Comparison of ENCODE assay signal across 14 cellular contexts in the genomic region with DNA sequence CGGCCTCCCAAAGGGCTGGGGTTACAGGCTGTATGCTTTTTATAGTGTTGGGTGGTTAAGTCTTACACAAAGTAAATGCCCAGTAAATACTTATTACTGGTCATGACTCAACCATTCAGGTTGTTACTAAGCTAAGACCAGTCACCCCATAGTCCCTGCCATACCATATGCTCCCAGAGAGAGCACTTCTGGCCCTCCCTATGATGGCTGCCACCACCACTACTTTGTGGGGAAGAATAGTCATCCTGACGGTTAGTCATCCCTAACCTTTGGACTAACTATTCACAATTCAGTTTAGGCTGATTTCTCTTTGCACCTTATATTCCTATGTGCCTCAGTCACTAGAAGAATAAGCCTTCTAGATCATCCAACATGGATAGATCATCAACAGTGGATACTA. TPM values are rescaled to one million over a fixed set of nuclear protein-coding genes. Genes with fewer than 3 reads are reported as not detected.
DNase-seq lines count a peak whose midpoint lies in the region; ATAC-seq, FAIRE-seq and TF ChIP-seq lines count a peak whose summit lies in the region.
"Had no signal": no experiment of that assay in that cellular context is flagged by ENCODE, and none has a peak within 500 bp of the region (broad histone marks: within the 10 kb centered on the region; RNA-seq: fewer than 3 reads in every experiment).

No MANE protein-coding gene starts in this region.

- H3K4me3 Mint-ChIP-seq in Calu3 (ENCODE audit: low read depth, unreplicated experiment): no peak overlapping the region
- H3K4me3 Mint-ChIP-seq in natural killer cell treated with Interleukin-12 subunit alpha and Interleukin-12 subunit beta and Interleukin-15 and Interleukin-18, amount 100 ng/mL, for 72 hours: no peak overlapping the region
- H3K4me3 Mint-ChIP-seq: activated CD4-positive, alpha-beta T cell treated with anti-CD3 and anti-CD28 coated beads, Interleukin-2, amount 10 ng/mL, durations not matched to agents 7 days and 5 days; activated naive CD4-positive, alpha-beta T cell treated with anti-CD3 and anti-CD28 coated beads, Interleukin-2, amount 10 ng/mL, durations not matched to agents 7 days and 5 days had no signal

- H3K27ac Mint-ChIP-seq in Calu3 (ENCODE audit: unreplicated experiment): peak overlapping the region; percentile 0
- no peak overlapping the region for H3K27ac Mint-ChIP-seq in natural killer cell treated with Interleukin-12 subunit alpha and Interleukin-12 subunit beta and Interleukin-15 and Interleukin-18, amount 100 ng/mL, for 72 hours
- H3K27ac Mint-ChIP-seq: activated CD4-positive, alpha-beta T cell treated with anti-CD3 and anti-CD28 coated beads, Interleukin-2, amount 10 ng/mL, durations not matched to agents 7 days and 5 days; activated naive CD4-positive, alpha-beta T cell treated with anti-CD3 and anti-CD28 coated beads, Interleukin-2, amount 10 ng/mL, durations not matched to agents 7 days and 5 days had no signal

- peaks cover 29% of the 10 kb centered on the region for H3K4me1 Mint-ChIP-seq in Calu3 (ENCODE audit: low read depth, unreplicated experiment)
- H3K4me1 Mint-ChIP-seq in natural killer cell treated with Interleukin-12 subunit alpha and Interleukin-12 subunit beta and Interleukin-15 and Interleukin-18, amount 100 ng/mL, for 72 hours (ENCODE audit: low read depth in 2 of 2): no peaks in the 10 kb centered on the region
- H3K4me1 Mint-ChIP-seq: activated CD4-positive, alpha-beta T cell treated with anti-CD3 and anti-CD28 coated beads, Interleukin-2, amount 10 ng/mL, durations not matched to agents 7 days and 5 days; activated naive CD4-positive, alpha-beta T cell treated with anti-CD3 and anti-CD28 coated beads, Interleukin-2, amount 10 ng/mL, durations not matched to agents 7 days and 5 days had no signal

- intact Hi-C loops in Calu3 (cut with micrococcal nuclease; ENCODE audit: unreplicated experiment) (no loop called here), mucosa of descending colon (cut with DNase I, micrococcal nuclease) (no loop called here)

- FAIRE-seq in GM19239 (lab: Jason Lieb, UNC): no peak

- peaks cover 36% of the 10 kb centered on the region for H3K4me1 ChIP-seq in mucosa of descending colon (ENCODE audit: low read depth)

- no peaks in the 10 kb centered on the region for H3K9me3 Mint-ChIP-seq in Calu3 (ENCODE audit: low read depth, unreplicated experiment)
- no peaks in the 10 kb centered on the region for H3K9me3 Mint-ChIP-seq in natural killer cell treated with Interleukin-12 subunit alpha and Interleukin-12 subunit beta and Interleukin-15 and Interleukin-18, amount 100 ng/mL, for 72 hours
- H3K9me3 Mint-ChIP-seq: activated CD4-positive, alpha-beta T cell treated with anti-CD3 and anti-CD28 coated beads, Interleukin-2, amount 10 ng/mL, durations not matched to agents 7 days and 5 days; activated naive CD4-positive, alpha-beta T cell treated with anti-CD3 and anti-CD28 coated beads, Interleukin-2, amount 10 ng/mL, durations not matched to agents 7 days and 5 days had no signal

- in situ Hi-C loops in astrocyte of the spinal cord (cut with HindIII; ENCODE audit: low sequenced_read_pairs): no loop called here

- peak; percentile 30 for DNase-seq in Calu3
- DNase-seq in HS-5 (ENCODE audit: low read depth): peak; percentile 89
- DNase-seq in astrocyte of the spinal cord (ENCODE audit: low read depth, low spot score): peak; percentile 81
- DNase-seq in mucosa of descending colon: peak in 1 of 3 donors; percentile 51
- DNase-seq in GM19239 (ENCODE audit: insufficient read length, low spot score): no peak
- no peak for DNase-seq in SKM-1 (lab: John Stamatoyannopoulos, UW; ENCODE audit: unreplicated experiment)
- no peak for DNase-seq in natural killer cell treated with Interleukin-12 subunit alpha and Interleukin-12 subunit beta and Interleukin-15 and Interleukin-18, amount 100 ng/mL, for 72 hours (ENCODE audit: low spot score)
- DNase-seq in NCI-H82 (lab: John Stamatoyannopoulos, UW): no peak
- DNase-seq: activated CD4-positive, alpha-beta T cell treated with anti-CD3 and anti-CD28 coated beads, Interleukin-2, amount 10 ng/mL, durations not matched to agents 7 days and 5 days; activated naive CD4-positive, alpha-beta T cell treated with anti-CD3 and anti-CD28 coated beads, Interleukin-2, amount 10 ng/mL, durations not matched to agents 7 days and 5 days; glutamatergic neuron; NCI-H1092 treated with DMSO at 0.1 percent for 48 hours; NCI-H524 treated with DMSO at 0.1 percent for 48 hours had no signal

- CTCF ChIA-PET in Calu3 (lab: Charles Lee): interaction anchor here (0.6 kb wide), 1 partner anchor 16 kb away, joined by 3 read pairs; no protein-coding TSS in a partner anchor

- BruUV-seq in Calu3 (replicated peaks; lab: Mats Ljungman, UMichigan): no TSS peak

- H3K9me3 ChIP-seq in mucosa of descending colon: no peaks in the 10 kb centered on the region

- TF ChIP-seq CTCF in Calu3 (IDR thresholded peaks at IDR 0.05; ENCODE audit: unreplicated experiment): no peak
- TF ChIP-seq CTCF in astrocyte of the spinal cord (IDR thresholded peaks at IDR 0.05; ENCODE audit: low read depth, low read length): no peak
- TF ChIP-seq CTCF in mucosa of descending colon (IDR thresholded peaks at IDR 0.05): no peak

- peak; percentile 77 for ATAC-seq in mucosa of descending colon
- no peak for ATAC-seq in natural killer cell treated with Interleukin-12 subunit alpha and Interleukin-12 subunit beta and Interleukin-15 and Interleukin-18, amount 100 ng/mL, for 72 hours

- no peaks in the 10 kb centered on the region for H3K36me3 ChIP-seq in mucosa of descending colon (ENCODE audit: low read depth)

- no peaks in the 10 kb centered on the region for H3K36me3 Mint-ChIP-seq in Calu3 (ENCODE audit: insufficient read depth, unreplicated experiment)
- no peaks in the 10 kb centered on the region for H3K36me3 Mint-ChIP-seq in natural killer cell treated with Interleukin-12 subunit alpha and Interleukin-12 subunit beta and Interleukin-15 and Interleukin-18, amount 100 ng/mL, for 72 hours
- H3K36me3 Mint-ChIP-seq: activated naive CD4-positive, alpha-beta T cell treated with anti-CD3 and anti-CD28 coated beads, Interleukin-2, amount 10 ng/mL, durations not matched to agents 7 days and 5 days had no signal

- H3K27me3 Mint-ChIP-seq in Calu3 (ENCODE audit: unreplicated experiment): no peaks in the 10 kb centered on the region
- H3K27me3 Mint-ChIP-seq in natural killer cell treated with Interleukin-12 subunit alpha and Interleukin-12 subunit beta and Interleukin-15 and Interleukin-18, amount 100 ng/mL, for 72 hours: peaks cover 4 to 9% of the 10 kb centered on the region in 2 donors
- H3K27me3 Mint-ChIP-seq: activated CD4-positive, alpha-beta T cell treated with anti-CD3 and anti-CD28 coated beads, Interleukin-2, amount 10 ng/mL, durations not matched to agents 7 days and 5 days had no signal

- H3K4me3 ChIP-seq in astrocyte of the spinal cord (ENCODE audit: low read depth, low read length): no peak overlapping the region
- H3K4me3 ChIP-seq in mucosa of descending colon: no peak overlapping the region

RNA-seq across cellular contexts. Expression of gene EPCAM, which starts 8.2 kb away (rescaled TPM):
- total RNA-seq in Calu3 (2022) (455 and 465 TPM in 2 replicates), mucosa of descending colon (1,000 to 10,000 TPM in 2 of 3 donors, 100 to 1,000 TPM in 1; 730 to 1,842 (median 1,636) TPM)
- total RNA-seq in natural killer cell treated with Interleukin-12 subunit alpha and Interleukin-12 subunit beta and Interleukin-15 and Interleukin-18, amount 100 ng/mL, for 72 hours: under 1 TPM in 1 of 2 donors, not detected in 1; 0.61 TPM
- total RNA-seq: activated CD4-positive, alpha-beta T cell treated with anti-CD3 and anti-CD28 coated beads, Interleukin-2, amount 10 ng/mL, durations not matched to agents 7 days and 5 days; SK-MEL-5 had no signal

RNA-seq across cellular contexts. Expression of gene MSH2, which starts 42.0 kb away (rescaled TPM):
- total RNA-seq in Calu3 (2022) (47.2 and 55.3 TPM in 2 replicates), mucosa of descending colon (10 to 100 TPM; 10.7 to 17.4 (median 12.8) TPM)
- 10 to 100 TPM; 30.9 to 43.5 TPM for total RNA-seq in natural killer cell treated with Interleukin-12 subunit alpha and Interleukin-12 subunit beta and Interleukin-15 and Interleukin-18, amount 100 ng/mL, for 72 hours

Comparison
In these comparisons a context has a peak if more than half of its experiments do, and no peak if none do; other contexts are left out.
1. DNase-seq: peak in Calu3 (single experiment), HS-5 (single experiment) and astrocyte of the spinal cord (single experiment); none in GM19239 (single experiment), SKM-1 (single experiment), natural killer cell treated with Interleukin-12 subunit alpha and Interleukin-12 subunit beta and Interleukin-15 and Interleukin-18, amount 100 ng/mL, for 72 hours (single experiment) and NCI-H82 (single experiment).
2. RNA of gene EPCAM, which starts 8.2 kb away (total RNA-seq): 730 to 1,842 TPM in mucosa of descending colon and 455 to 465 TPM in Calu3; 0.61 TPM in natural killer cell treated with Interleukin-12 subunit alpha and Interleukin-12 subunit beta and Interleukin-15 and Interleukin-18, amount 100 ng/mL, for 72 hours; every median in the first group is over 100 times any median in the second.